Comparison of ENCODE assay signal across 20 cellular contexts in genomic region chr20:41992481-41992880, GRCh38.
"Had no signal": no experiment of that assay in that cellular context is flagged by ENCODE, and none has a peak within 500 bp of the region (broad histone marks: within the 10 kb centered on the region; RNA-seq: fewer than 3 reads in every experiment).

No MANE protein-coding gene starts in this region.

- H3K4me3 ChIP-seq: coronary artery, dorsolateral prefrontal cortex, esophagus squamous epithelium, gastrocnemius medialis, heart right ventricle, left lung, lower lobe of right lung, mucosa of descending colon had no signal

- H3K9me3 ChIP-seq: esophagus squamous epithelium, gastrocnemius medialis, left lung, lower lobe of right lung, mucosa of descending colon had no signal

- H3K27ac ChIP-seq: coronary artery, dorsolateral prefrontal cortex, esophagus squamous epithelium, gastrocnemius medialis, heart right ventricle, left lung, lower lobe of right lung had no signal

- DNase-seq: dermis blood vessel endothelial cell; dorsolateral prefrontal cortex; effector CD4-positive, alpha-beta T cell; effector memory CD4-positive, alpha-beta T cell; esophagus squamous epithelium; foreskin fibroblast; foreskin melanocyte; gastrocnemius medialis; glutamatergic neuron; heart right ventricle; hippocampal formation; left cardiac atrium; left lung; left ventricle myocardium superior; lower lobe of right lung; mesenchymal stem cell; mucosa of descending colon; naive B cell; naive thymus-derived CD8-positive, alpha-beta T cell had no signal

- H3K4me1 ChIP-seq: esophagus squamous epithelium, gastrocnemius medialis, heart right ventricle, left lung, lower lobe of right lung had no signal

- ATAC-seq: gastrocnemius medialis; heart right ventricle; left cardiac atrium; left lung; left ventricle myocardium superior; lower lobe of right lung; mucosa of descending colon; naive thymus-derived CD8-positive, alpha-beta T cell had no signal

- H3K36me3 ChIP-seq: esophagus squamous epithelium, gastrocnemius medialis, heart right ventricle, left lung, lower lobe of right lung had no signal
